ENCODE assay signal across 8 cellular contexts in the genomic region with DNA sequence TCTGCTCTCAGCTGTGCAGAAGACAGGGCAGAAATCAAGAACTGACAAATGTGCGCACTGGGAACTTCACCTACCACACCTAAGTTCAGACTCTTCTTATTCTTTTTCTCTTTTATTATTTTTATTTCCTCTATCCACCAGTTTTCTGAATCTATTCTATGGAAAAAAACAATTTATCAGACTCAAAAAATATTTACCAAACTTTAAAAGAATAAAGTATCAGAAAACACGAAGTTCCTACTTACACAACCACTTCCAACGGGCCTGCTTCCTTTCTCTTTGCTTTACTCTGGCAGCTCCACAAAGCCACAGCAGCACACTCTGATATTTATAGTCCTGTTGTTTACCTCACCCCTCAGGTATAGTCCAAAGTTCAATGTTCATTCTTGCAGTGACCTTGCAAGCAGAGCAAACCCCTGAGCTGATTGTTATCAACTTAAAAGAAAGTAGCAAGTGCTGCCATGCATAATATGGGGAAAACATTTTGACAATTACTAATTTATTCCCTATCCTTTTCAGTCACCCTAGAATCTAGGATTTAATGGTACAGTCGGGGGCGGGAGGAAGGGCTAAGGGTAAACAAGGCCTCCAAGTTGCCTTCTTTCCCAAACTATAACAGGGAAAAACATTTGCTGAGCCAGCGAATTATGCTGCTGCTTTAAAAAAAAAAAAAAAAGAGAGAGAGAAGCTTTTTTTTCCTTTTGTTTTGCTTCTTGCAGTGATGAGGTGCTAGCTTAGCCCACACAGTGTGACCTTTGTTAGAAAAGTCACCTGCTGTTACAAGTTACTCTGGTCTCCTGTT. TPM values are rescaled to one million over a fixed set of nuclear protein-coding genes. Genes with fewer than 3 reads are reported as not detected.
DNase-seq lines count a peak whose midpoint lies in the region; ATAC-seq, FAIRE-seq and TF ChIP-seq lines count a peak whose summit lies in the region.

A gene with protein sequence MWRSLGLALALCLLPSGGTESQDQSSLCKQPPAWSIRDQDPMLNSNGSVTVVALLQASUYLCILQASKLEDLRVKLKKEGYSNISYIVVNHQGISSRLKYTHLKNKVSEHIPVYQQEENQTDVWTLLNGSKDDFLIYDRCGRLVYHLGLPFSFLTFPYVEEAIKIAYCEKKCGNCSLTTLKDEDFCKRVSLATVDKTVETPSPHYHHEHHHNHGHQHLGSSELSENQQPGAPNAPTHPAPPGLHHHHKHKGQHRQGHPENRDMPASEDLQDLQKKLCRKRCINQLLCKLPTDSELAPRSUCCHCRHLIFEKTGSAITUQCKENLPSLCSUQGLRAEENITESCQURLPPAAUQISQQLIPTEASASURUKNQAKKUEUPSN (minus strand): TSS at position 302 of the 802 bp plus-strand sequence. CDS start 3,539 bp downstream, outside the sequence.

- no peak for TF ChIP-seq EP300 in SK-N-SH (IDR thresholded peaks at IDR 0.05; ENCODE audit: borderline replicate concordance in 1 of 2, low read depth in 1 of 2, low read length in 1 of 2)

- no peak within 1 kb of the TSS for H3K27ac Mint-ChIP-seq in CD8-positive, alpha-beta T cell
- no peak within 1 kb of the TSS for H3K27ac Mint-ChIP-seq in natural killer cell treated with Interleukin-12 subunit alpha and Interleukin-12 subunit beta and Interleukin-15 and Interleukin-18, amount 100 ng/mL, for 72 hours

- H3K27ac ChIP-seq in kidney (ENCODE audit: low read depth in 2 of 2, low read length in 2 of 2) (peak within 1 kb of the TSS; percentile 95 to 97), SK-N-SH (ENCODE audit: low read depth in 2 of 2, low read length in 1 of 2) (no peak within 1 kb of the TSS)
- no peak within 1 kb of the TSS for H3K27ac ChIP-seq in CD8-positive, alpha-beta T cell (ENCODE audit: low read depth, low read length)

- no peaks in the 10 kb centered on the region for H3K36me3 Mint-ChIP-seq in CD8-positive, alpha-beta T cell
- no peaks in the 10 kb centered on the region for H3K36me3 Mint-ChIP-seq in natural killer cell treated with Interleukin-12 subunit alpha and Interleukin-12 subunit beta and Interleukin-15 and Interleukin-18, amount 100 ng/mL, for 72 hours

- peak; percentile 92 for FAIRE-seq in kidney (lab: Jason Lieb, UNC)

- H3K4me3 Mint-ChIP-seq in CD8-positive, alpha-beta T cell: no peak within 1 kb of the TSS
- no peak within 1 kb of the TSS for H3K4me3 Mint-ChIP-seq in natural killer cell treated with Interleukin-12 subunit alpha and Interleukin-12 subunit beta and Interleukin-15 and Interleukin-18, amount 100 ng/mL, for 72 hours

- POLR2A ChIA-PET in CD8-positive, alpha-beta T cell (lab: Charles Lee): no interaction called here
- POLR2A ChIA-PET in SK-N-SH (lab: Yijun Ruan, JAX): interaction anchor here (0.6 kb wide), 1 partner anchor 17 kb away, joined by 3 read pairs; no protein-coding TSS in a partner anchor

- H3K4me2 ChIP-seq in SK-N-SH: no peak within 1 kb of the TSS

- H3K79me2 ChIP-seq in SK-N-SH (ENCODE audit: insufficient read depth): no peaks in the 10 kb centered on the region

- no peak for ATAC-seq in CD8-positive, alpha-beta T cell
- ATAC-seq in natural killer cell treated with Interleukin-12 subunit alpha and Interleukin-12 subunit beta and Interleukin-15 and Interleukin-18, amount 100 ng/mL, for 72 hours: no peak

- no peak within 1 kb of the TSS for H2AFZ ChIP-seq in SK-N-SH (ENCODE audit: low read depth)

- no peak for TF ChIP-seq RAD21 in SK-N-SH (IDR thresholded peaks at IDR 0.05; ENCODE audit: low read length)

- no peaks in the 10 kb centered on the region for H3F3A ChIP-seq in SK-N-SH (replicated peaks; ENCODE audit: insufficient read depth)

- DNase-seq in AG08396 (ENCODE audit: low spot score): peak; percentile 54
- DNase-seq in NCI-H1105 treated with DMSO at 0.1 percent for 48 hours (lab: John Stamatoyannopoulos, UW): peak; percentile 90
- peak; percentile 11 for DNase-seq in cerebellar cortex (ENCODE audit: low spot score)
- DNase-seq in kidney: peak; percentile 62
- DNase-seq in stromal cell of bone marrow (ENCODE audit: low read depth): peak; percentile 82
- DNase-seq in CD8-positive, alpha-beta T cell: no peak
- DNase-seq in SK-N-SH: no peak
- DNase-seq in natural killer cell treated with Interleukin-12 subunit alpha and Interleukin-12 subunit beta and Interleukin-15 and Interleukin-18, amount 100 ng/mL, for 72 hours (ENCODE audit: low spot score): no peak

- no peaks in the 10 kb centered on the region for H3K27me3 Mint-ChIP-seq in CD8-positive, alpha-beta T cell (ENCODE audit: low read depth)
- no peaks in the 10 kb centered on the region for H3K27me3 Mint-ChIP-seq in natural killer cell treated with Interleukin-12 subunit alpha and Interleukin-12 subunit beta and Interleukin-15 and Interleukin-18, amount 100 ng/mL, for 72 hours

- peaks cover 4% of the 10 kb centered on the region for H3K4me1 Mint-ChIP-seq in CD8-positive, alpha-beta T cell (ENCODE audit: low read depth)
- H3K4me1 Mint-ChIP-seq in natural killer cell treated with Interleukin-12 subunit alpha and Interleukin-12 subunit beta and Interleukin-15 and Interleukin-18, amount 100 ng/mL, for 72 hours (ENCODE audit: low read depth in 2 of 2): no peaks in the 10 kb centered on the region

- H3K4me3 ChIP-seq in kidney (ENCODE audit: low read length in 2 of 2): peak within 1 kb of the TSS; percentile 97 to 98
- no peak within 1 kb of the TSS for H3K4me3 ChIP-seq in CD8-positive, alpha-beta T cell (ENCODE audit: low read depth, low read length)
- no peak within 1 kb of the TSS for H3K4me3 ChIP-seq in SK-N-SH (ENCODE audit: low read depth in 2 of 2, low read length in 1 of 2)

- intact Hi-C loops in kidney (cut with DNase I): no loop called here
- intact Hi-C loops in CD8-positive, alpha-beta T cell (cut with DNase I, micrococcal nuclease): no loop called here

- no peaks in the 10 kb centered on the region for H3K9me3 ChIP-seq in kidney (ENCODE audit: control insufficient read depth in 1 of 2, low read length in 2 of 2)
- no peaks in the 10 kb centered on the region for H3K9me3 ChIP-seq in CD8-positive, alpha-beta T cell (ENCODE audit: low read length)
- no peaks in the 10 kb centered on the region for H3K9me3 ChIP-seq in SK-N-SH

- H3K9ac ChIP-seq in kidney (ENCODE audit: low read length in 2 of 2) (peak within 1 kb of the TSS; percentile 87 to 93), SK-N-SH (no peak within 1 kb of the TSS)

- no peaks in the 10 kb centered on the region for H3K9me2 ChIP-seq in SK-N-SH

- 56% methylated on average over 6 of the region's 6 CpGs for WGBS in SK-N-SH (ENCODE audit: low lambda C conversion rate)

- H3K36me3 ChIP-seq in kidney (ENCODE audit: control insufficient read depth in 1 of 2, insufficient read depth in 2 of 2, low read length in 2 of 2): peaks cover 0 to 10% of the 10 kb centered on the region in 2 donors
- H3K36me3 ChIP-seq in CD8-positive, alpha-beta T cell (ENCODE audit: insufficient read depth, low read length): no peaks in the 10 kb centered on the region
- no peaks in the 10 kb centered on the region for H3K36me3 ChIP-seq in SK-N-SH (replicated peaks in 1 of 2; ENCODE audit: control insufficient read depth in 1 of 2, insufficient read depth in 2 of 2, low read length in 1 of 2)

- H3K4me1 ChIP-seq in kidney (ENCODE audit: control insufficient read depth in 1 of 2, insufficient read depth in 1 of 2, low read depth in 1 of 2, low read length in 2 of 2) (peaks cover 4 to 15% of the 10 kb centered on the region in 2 donors), SK-N-SH (ENCODE audit: control insufficient read depth in 1 of 2, insufficient read depth in 2 of 2, low read depth in 1 of 2, low read length in 1 of 2) (no peaks in the 10 kb centered on the region)
- H3K4me1 ChIP-seq in CD8-positive, alpha-beta T cell (ENCODE audit: insufficient read depth, low read length): no peaks in the 10 kb centered on the region

- no peaks in the 10 kb centered on the region for H3K9me3 Mint-ChIP-seq in CD8-positive, alpha-beta T cell
- no peaks in the 10 kb centered on the region for H3K9me3 Mint-ChIP-seq in natural killer cell treated with Interleukin-12 subunit alpha and Interleukin-12 subunit beta and Interleukin-15 and Interleukin-18, amount 100 ng/mL, for 72 hours

- CTCF ChIA-PET in CD8-positive, alpha-beta T cell (lab: Charles Lee): no interaction called here
- CTCF ChIA-PET in SK-N-SH (lab: Yijun Ruan, JAX): no interaction called here

- no peaks in the 10 kb centered on the region for H3K27me3 ChIP-seq in CD8-positive, alpha-beta T cell (ENCODE audit: insufficient read depth, low read length)
- H3K27me3 ChIP-seq in SK-N-SH (ENCODE audit: insufficient read depth): no peaks in the 10 kb centered on the region; the same call in 1 of the 2 replicates

- no peaks in the 10 kb centered on the region for H4K20me1 ChIP-seq in SK-N-SH (ENCODE audit: insufficient read depth)

- TF ChIP-seq CTCF in kidney (IDR thresholded peaks at IDR 0.05; ENCODE audit: borderline replicate concordance, extremely low read depth, insufficient read depth): no peak
- no peak for TF ChIP-seq CTCF in CD8-positive, alpha-beta T cell (IDR thresholded peaks at IDR 0.05)
- TF ChIP-seq CTCF in SK-N-SH (IDR thresholded peaks at IDR 0.05): no peak

TF ChIP-seq in SK-N-SH, 30 proteins besides CTCF, POLR2A, EP300 and RAD21 (continues in another document):
- no peak for TF ChIP-seq RXRA (IDR thresholded peaks at IDR 0.05; ENCODE audit: borderline replicate concordance, low read depth)
- TF ChIP-seq, protein P1, sequence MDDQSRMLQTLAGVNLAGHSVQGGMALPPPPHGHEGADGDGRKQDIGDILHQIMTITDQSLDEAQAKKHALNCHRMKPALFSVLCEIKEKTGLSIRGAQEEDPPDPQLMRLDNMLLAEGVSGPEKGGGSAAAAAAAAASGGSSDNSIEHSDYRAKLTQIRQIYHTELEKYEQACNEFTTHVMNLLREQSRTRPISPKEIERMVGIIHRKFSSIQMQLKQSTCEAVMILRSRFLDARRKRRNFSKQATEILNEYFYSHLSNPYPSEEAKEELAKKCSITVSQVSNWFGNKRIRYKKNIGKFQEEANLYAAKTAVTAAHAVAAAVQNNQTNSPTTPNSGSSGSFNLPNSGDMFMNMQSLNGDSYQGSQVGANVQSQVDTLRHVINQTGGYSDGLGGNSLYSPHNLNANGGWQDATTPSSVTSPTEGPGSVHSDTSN (IDR thresholded peaks at IDR 0.05): no peak
- TF ChIP-seq NRF1 (IDR thresholded peaks at IDR 0.05; ENCODE audit: low read depth, low read length): no peak
- no peak for TF ChIP-seq RCOR1 (IDR thresholded peaks at IDR 0.05; ENCODE audit: low read length)
- no peak for TF ChIP-seq GATA2 (CRISPR knock-in tag; IDR thresholded peaks at IDR 0.05)
- TF ChIP-seq TCF12 (IDR thresholded peaks at IDR 0.05): no peak

RNA-seq across cellular contexts. Expression of the gene that starts here (rescaled TPM):
- total RNA-seq in kidney: 305 TPM
- 390 TPM for polyA plus RNA-seq in kidney (ENCODE audit: insufficient read depth, low read depth, low replicate concordance)
- total RNA-seq in CD8-positive, alpha-beta T cell: under 1 TPM in 1 of 2 experiments, not detected in 1; 0.44 TPM
- 0.06 and 0.08 TPM in 2 replicates for polyA plus RNA-seq in SK-N-SH (2012; rRNA removed)
- 0.08 and 0.13 TPM in 2 replicates for polyA plus RNA-seq in SK-N-SH (2012; cell fraction: cytosol; rRNA removed)
- polyA plus RNA-seq in SK-N-SH (2012; cell fraction: nucleus; rRNA removed): 0.10 TPM in 1 of 2 replicates, not detected in the other
- under 1 TPM in 1 of 2 donors, not detected in 1; 0.38 TPM for total RNA-seq in natural killer cell treated with Interleukin-12 subunit alpha and Interleukin-12 subunit beta and Interleukin-15 and Interleukin-18, amount 100 ng/mL, for 72 hours

Comparison
In these comparisons a context has a peak if more than half of its experiments do, and no peak if none do; other contexts are left out.
1. RNA of the gene that starts here (total RNA-seq): 305 TPM in kidney (single experiment); 0.44 TPM in CD8-positive, alpha-beta T cell and 0.38 TPM in natural killer cell treated with Interleukin-12 subunit alpha and Interleukin-12 subunit beta and Interleukin-15 and Interleukin-18, amount 100 ng/mL, for 72 hours; every median in the first group is over 100 times any median in the second.
2. RNA of the gene that starts here (polyA plus RNA-seq): 390 TPM in kidney (single experiment); 0.06 to 0.13 TPM in SK-N-SH; every median in the first group is over 100 times any median in the second.
3. DNase-seq: peak in AG08396 (single experiment), NCI-H1105 treated with DMSO at 0.1 percent for 48 hours (single experiment), cerebellar cortex (single experiment), kidney (single experiment) and stromal cell of bone marrow (single experiment); none in CD8-positive, alpha-beta T cell (0 of 7), SK-N-SH (single experiment) and natural killer cell treated with Interleukin-12 subunit alpha and Interleukin-12 subunit beta and Interleukin-15 and Interleukin-18, amount 100 ng/mL, for 72 hours (single experiment).
4. H3K27ac ChIP-seq: peak in kidney (2 of 2); none in CD8-positive, alpha-beta T cell (single experiment) and SK-N-SH (0 of 2).
5. H3K4me3 ChIP-seq: peak in kidney (2 of 2); none in CD8-positive, alpha-beta T cell (single experiment) and SK-N-SH (0 of 2).